Comparison of ENCODE assay signal across 20 cellular contexts in genomic region chr6:136696783-136697364, GRCh38.
DNase-seq lines count a peak whose midpoint lies in the region; ATAC-seq and TF ChIP-seq lines count a peak whose summit lies in the region.
"Had no signal": no experiment of that assay in that cellular context is flagged by ENCODE, and none has a peak within 500 bp of the region (broad histone marks: within the 10 kb centered on the region; RNA-seq: fewer than 3 reads in every experiment).

No MANE protein-coding gene starts in this region.

- peak overlapping the region; percentile 22 for H3K9ac ChIP-seq in adipocyte (ENCODE audit: low read length)

- peaks cover 13% of the 10 kb centered on the region for H3K4me1 Mint-ChIP-seq in stimulated activated naive CD8-positive, alpha-beta T cell treated with anti-CD3 and anti-CD28 coated beads, Interleukin-15, amount 100 ng/mL, for 72 hours
- peaks cover 17% of the 10 kb centered on the region for H3K4me1 Mint-ChIP-seq in activated CD8-positive, alpha-beta T cell treated with anti-CD3 and anti-CD28 coated beads for 36 hours (ENCODE audit: low read depth)

- H3K4me3 ChIP-seq in adipocyte (ENCODE audit: low read length) (peak overlapping the region; percentile 40), left lung (no peak overlapping the region)

- H3K27me3 ChIP-seq in adipocyte (replicated peaks; ENCODE audit: control insufficient read depth, insufficient read depth, low read length) (no peaks in the 10 kb centered on the region), left lung (no peaks in the 10 kb centered on the region)

- TF ChIP-seq CTCF in left lung (IDR thresholded peaks at IDR 0.05) = no peak
- TF ChIP-seq CTCF in activated CD8-positive, alpha-beta T cell treated with anti-CD3 and anti-CD28 coated beads for 36 hours (IDR thresholded peaks at IDR 0.05) = no peak

- DNase-seq in DMS153 treated with DMSO at 0.1 percent for 48 hours (lab: John Stamatoyannopoulos, UW; ENCODE audit: unreplicated experiment) = peak; percentile 22
- DNase-seq in NCI-H1105 (lab: John Stamatoyannopoulos, UW) = peak; percentile 73
- no peak for DNase-seq in adipocyte (ENCODE audit: low read depth)
- DNase-seq in left lung = no peak
- DNase-seq in stimulated activated naive CD8-positive, alpha-beta T cell treated with anti-CD3 and anti-CD28 coated beads, Interleukin-15, amount 100 ng/mL, for 72 hours = no peak
- no peak for DNase-seq in activated CD8-positive, alpha-beta T cell treated with anti-CD3 and anti-CD28 coated beads for 36 hours
- DNase-seq in activated T-cell treated with anti-CD3 and anti-CD28 coated beads for 4 hours = no peak
- DNase-seq: activated CD4-positive, alpha-beta T cell treated with anti-CD3 and anti-CD28 coated beads, Interleukin-2, amount 50 U/mL, for 1 hour; activated CD8-positive, alpha-beta memory T cell treated with anti-CD3 and anti-CD28 coated beads, Interleukin-2, amount 50 U/mL, for 48 hours; activated effector memory CD4-positive, alpha-beta T cell treated with anti-CD3 and anti-CD28 coated beads, Interleukin-2, amount 50 U/mL, for 16 hours; caudate nucleus; CD4-positive, CD25-positive, alpha-beta regulatory T cell; HFFc6; left colon; NCI-H1048; NCI-H446; T-cell had no signal

- peak overlapping the region in 1 of 2 donors; percentile 74 for H3K27ac ChIP-seq in left lung
- H3K27ac ChIP-seq: HL-60 had no signal

- no peaks in the 10 kb centered on the region for H3K36me3 ChIP-seq in adipocyte (ENCODE audit: control insufficient read depth, insufficient read depth, low read length, severe bottlenecking)
- H3K36me3 ChIP-seq in left lung = peaks cover 0 to 25% of the 10 kb centered on the region in 2 donors

- no peaks in the 10 kb centered on the region for H3K9me3 Mint-ChIP-seq in stimulated activated naive CD8-positive, alpha-beta T cell treated with anti-CD3 and anti-CD28 coated beads, Interleukin-15, amount 100 ng/mL, for 72 hours
- no peaks in the 10 kb centered on the region for H3K9me3 Mint-ChIP-seq in activated CD8-positive, alpha-beta T cell treated with anti-CD3 and anti-CD28 coated beads for 36 hours
- H3K9me3 Mint-ChIP-seq: CD4-positive, CD25-positive, alpha-beta regulatory T cell; HFFc6; IgD-negative memory B cell; T-cell had no signal

- no peaks in the 10 kb centered on the region for H3K27me3 Mint-ChIP-seq in stimulated activated naive CD8-positive, alpha-beta T cell treated with anti-CD3 and anti-CD28 coated beads, Interleukin-15, amount 100 ng/mL, for 72 hours
- no peaks in the 10 kb centered on the region for H3K27me3 Mint-ChIP-seq in activated CD8-positive, alpha-beta T cell treated with anti-CD3 and anti-CD28 coated beads for 36 hours
- H3K27me3 Mint-ChIP-seq: CD4-positive, CD25-positive, alpha-beta regulatory T cell; IgD-negative memory B cell; T-cell had no signal

- CTCF ChIA-PET in activated CD8-positive, alpha-beta T cell treated with anti-CD3 and anti-CD28 coated beads for 36 hours (lab: Charles Lee) = interaction anchor here (1.3 to 1.4 kb wide), 2 partner anchors 53 to 95 kb away, joined by 4 to 5 read pairs; partner anchors contain the start of gene MAP3K5

- intact Hi-C loops in left lung (cut with DNase I) = no loop called here
- intact Hi-C loops in activated CD8-positive, alpha-beta T cell treated with anti-CD3 and anti-CD28 coated beads for 36 hours (cut with micrococcal nuclease) = no loop called here

- POLR2A ChIA-PET in activated CD8-positive, alpha-beta T cell treated with anti-CD3 and anti-CD28 coated beads for 36 hours (lab: Charles Lee) = no interaction called here

- H3K9me3 ChIP-seq in adipocyte (ENCODE audit: control insufficient read depth, low read length) (no peaks in the 10 kb centered on the region), left lung (no peaks in the 10 kb centered on the region)

- H3K4me3 Mint-ChIP-seq in stimulated activated naive CD8-positive, alpha-beta T cell treated with anti-CD3 and anti-CD28 coated beads, Interleukin-15, amount 100 ng/mL, for 72 hours = no peak overlapping the region
- H3K4me3 Mint-ChIP-seq in activated CD8-positive, alpha-beta T cell treated with anti-CD3 and anti-CD28 coated beads for 36 hours = no peak overlapping the region
- H3K4me3 Mint-ChIP-seq: CD4-positive, CD25-positive, alpha-beta regulatory T cell; HFFc6; IgD-negative memory B cell; T-cell had no signal

- H3K4me1 ChIP-seq in adipocyte (ENCODE audit: control insufficient read depth, insufficient read depth, low read length) (peaks cover 21% of the 10 kb centered on the region), left lung (peaks cover 0 to 22% of the 10 kb centered on the region in 2 donors)

- no peak overlapping the region for H3K27ac Mint-ChIP-seq in stimulated activated naive CD8-positive, alpha-beta T cell treated with anti-CD3 and anti-CD28 coated beads, Interleukin-15, amount 100 ng/mL, for 72 hours
- no peak overlapping the region for H3K27ac Mint-ChIP-seq in activated CD8-positive, alpha-beta T cell treated with anti-CD3 and anti-CD28 coated beads for 36 hours
- H3K27ac Mint-ChIP-seq: CD4-positive, CD25-positive, alpha-beta regulatory T cell; HFFc6; IgD-negative memory B cell; T-cell had no signal

- H3K36me3 Mint-ChIP-seq in activated CD8-positive, alpha-beta T cell treated with anti-CD3 and anti-CD28 coated beads for 36 hours (ENCODE audit: low read depth) = peaks cover 3% of the 10 kb centered on the region

- ATAC-seq in left lung = peak; percentile 12
- no peak for ATAC-seq in stimulated activated naive CD8-positive, alpha-beta T cell treated with anti-CD3 and anti-CD28 coated beads, Interleukin-15, amount 100 ng/mL, for 72 hours
- no peak for ATAC-seq in activated CD8-positive, alpha-beta T cell treated with anti-CD3 and anti-CD28 coated beads for 36 hours
- ATAC-seq in HG03521 (IDR thresholded peaks at IDR 0.05; ENCODE audit: unreplicated experiment) = no peak
- ATAC-seq: T-cell had no signal

Comparison
In these comparisons a context has a peak if more than half of its experiments do, and no peak if none do; other contexts are left out.
1. DNase-seq: peak in DMS153 treated with DMSO at 0.1 percent for 48 hours (single experiment) and NCI-H1105 (single experiment); none in adipocyte (single experiment), left lung (0 of 2), stimulated activated naive CD8-positive, alpha-beta T cell treated with anti-CD3 and anti-CD28 coated beads, Interleukin-15, amount 100 ng/mL, for 72 hours (0 of 2), activated CD8-positive, alpha-beta T cell treated with anti-CD3 and anti-CD28 coated beads for 36 hours (single experiment) and activated T-cell treated with anti-CD3 and anti-CD28 coated beads for 4 hours (single experiment).